18 cellular contexts compared by ENCODE assay signal in genomic region chr9:113261917-113262671, GRCh38. TPM values are rescaled to one million over a fixed set of nuclear protein-coding genes. Genes with fewer than 3 reads are reported as not detected.
DNase-seq lines count a peak whose midpoint lies in the region; ATAC-seq, FAIRE-seq and TF ChIP-seq lines count a peak whose summit lies in the region.
"Had no signal": no experiment of that assay in that cellular context is flagged by ENCODE, and none has a peak within 500 bp of the region (broad histone marks: within the 10 kb centered on the region; RNA-seq: fewer than 3 reads in every experiment).

No MANE protein-coding gene starts in this region.

- H3K36me3 Mint-ChIP-seq in activated CD4-positive, alpha-beta T cell treated with anti-CD3 and anti-CD28 coated beads for 36 hours (ENCODE audit: low read depth) = peaks cover 31% of the 10 kb centered on the region

- no peak for ATAC-seq in activated CD4-positive, alpha-beta T cell treated with anti-CD3 and anti-CD28 coated beads for 36 hours
- peak; percentile 77 for ATAC-seq in HepG2
- no peak for ATAC-seq in GM18520 (IDR thresholded peaks at IDR 0.05; ENCODE audit: unreplicated experiment)
- ATAC-seq in GM19351 (IDR thresholded peaks at IDR 0.05; ENCODE audit: unreplicated experiment) = no peak
- ATAC-seq: SK-N-SH treated with all-trans-retinoic acid at 6 μM for 48 hours had no signal

- FAIRE-seq in HepG2 (lab: Jason Lieb, UNC) = no peak

- H3K27me3 ChIP-seq in HepG2 (ENCODE audit: control insufficient read depth in 1 of 2, insufficient read depth in 2 of 2, low read length in 2 of 2) = no peaks in the 10 kb centered on the region
- H3K27me3 ChIP-seq: Peyer's patch had no signal

- H3K9ac ChIP-seq in HepG2 (ENCODE audit: insufficient read depth, low read depth, low read length) = no peak overlapping the region

- H3K4me2 ChIP-seq in HepG2 (ENCODE audit: low read depth, low read length) = peak overlapping the region; percentile 23; the same call in 1 of the 2 replicates

- in situ Hi-C loops in HepG2 (cut with HindIII; ENCODE audit: extremely low pct_ligation_motif_present, low pct_unique_long_range_greater_than_20kb) = no loop called here

- no peak overlapping the region for H2AFZ ChIP-seq in HepG2 (ENCODE audit: low read length)

- 48% methylated on average over 1 of the region's 1 CpG for WGBS in HepG2 (ENCODE audit: low lambda C conversion rate)

- peak overlapping the region; percentile 65 for H3K27ac ChIP-seq in HepG2 (ENCODE audit: extremely low read length, insufficient read depth, low read length)
- H3K27ac ChIP-seq: HL-60 had no signal

- no peak overlapping the region for H3K4me3 ChIP-seq in epithelial cell of proximal tubule (ENCODE audit: low read depth, low read length)
- no peak overlapping the region for H3K4me3 ChIP-seq in HepG2 (replicated peaks in 1 of 3; ENCODE audit: insufficient read depth in 1 of 3, low read depth in 2 of 3, low read length in 3 of 3)
- H3K4me3 ChIP-seq: Peyer's patch had no signal

- peak overlapping the region; percentile 8 for H3K27ac Mint-ChIP-seq in activated CD4-positive, alpha-beta T cell treated with anti-CD3 and anti-CD28 coated beads for 36 hours

- H4K20me1 ChIP-seq in HepG2 (ENCODE audit: insufficient read depth, low read length) = no peaks in the 10 kb centered on the region

- POLR2A ChIA-PET in activated CD4-positive, alpha-beta T cell treated with anti-CD3 and anti-CD28 coated beads for 36 hours (lab: Charles Lee) = no interaction called here
- POLR2A ChIA-PET in HepG2 (lab: Yijun Ruan, JAX) (interaction anchor here (0.8 to 3.8 kb wide), 4 partner anchors 13 to 41 kb away, joined by 3 to 15 read pairs (median 4); partner anchors contain the start of genes CDC26, FKBP15, PRPF4 and SLC31A1), GM10248 (lab: Yijun Ruan, JAX) (no interaction called here)

- peaks cover 20 to 47% of the 10 kb centered on the region in 2 experiments for H3K36me3 ChIP-seq in HepG2 (replicated peaks in 1 of 2; ENCODE audit: control insufficient read depth in 1 of 2, insufficient read depth in 2 of 2, low read length in 2 of 2)

- no peak for TF ChIP-seq RAD21 in HepG2 (CRISPR knock-in tag; IDR thresholded peaks at IDR 0.05)

- BruUV-seq in HepG2 (replicated peaks; lab: Mats Ljungman, UMichigan) = no TSS peak

- CTCF ChIA-PET in activated CD4-positive, alpha-beta T cell treated with anti-CD3 and anti-CD28 coated beads for 36 hours (lab: Charles Lee) = interaction anchor here (0.6 to 1.3 kb wide), 2 partner anchors 13 to 25 kb away, joined by 4 read pairs; partner anchors contain the start of gene CDC26
- CTCF ChIA-PET in HepG2 (lab: Yijun Ruan, JAX; ENCODE audit: low intra/inter-chr PET ratio, low total read pairs) = no interaction called here
- CTCF ChIA-PET in GM10248 (lab: Yijun Ruan, JAX) = interaction anchor here (1.5 to 10.8 kb wide), 3 partner anchors 8 to 80 kb away, joined by 3 to 79 read pairs (median 5); partner anchors contain the start of genes CDC26 and PRPF4

- DNase-seq in activated CD4-positive, alpha-beta T cell treated with anti-CD3 and anti-CD28 coated beads for 36 hours = no peak
- DNase-seq in activated CD4-positive, alpha-beta T cell treated with anti-CD3 and anti-CD28 coated beads for 1 hour = no peak
- DNase-seq in epithelial cell of proximal tubule (ENCODE audit: low read depth) (peak; percentile 30), HepG2 (ENCODE audit: low spot score) (peak; percentile 35), GM10248 (ENCODE audit: extremely low spot score) (no peak)
- no peak for DNase-seq in stimulated activated naive CD4-positive, alpha-beta T cell treated with Interleukin-2 at 50 U/mL for 16 hours (lab: John Stamatoyannopoulos, UW)
- DNase-seq: 8988T, C1 segment of cervical spinal cord, DMS 273 treated with DMSO at 0.1 percent for 48 hours, KBM-7, NCI-H1105, NCI-H1694 treated with DMSO at 0.1 percent for 48 hours, Peyer's patch, SHP77 had no signal

- H3K27me3 Mint-ChIP-seq in activated CD4-positive, alpha-beta T cell treated with anti-CD3 and anti-CD28 coated beads for 36 hours = no peaks in the 10 kb centered on the region

- no peaks in the 10 kb centered on the region for H3K9me3 ChIP-seq in HepG2 (ENCODE audit: low read length)
- H3K9me3 ChIP-seq: Peyer's patch had no signal

- H3K9me3 Mint-ChIP-seq in activated CD4-positive, alpha-beta T cell treated with anti-CD3 and anti-CD28 coated beads for 36 hours (ENCODE audit: low read depth) = no peaks in the 10 kb centered on the region

- no peak overlapping the region for H3K4me3 Mint-ChIP-seq in activated CD4-positive, alpha-beta T cell treated with anti-CD3 and anti-CD28 coated beads for 36 hours

- 0 out of 4 replicates have a peak, but pooled peaks of 1 of the 2 experiments have one; percentile 4 for TF ChIP-seq EP300 in HepG2 (IDR thresholded peaks at IDR 0.05; ENCODE audit: low read depth in 2 of 2, low read length in 2 of 2)
- no peak for TF ChIP-seq EP300 in HepG2 (CRISPR knock-in tag; IDR thresholded peaks at IDR 0.05; ENCODE audit: borderline replicate concordance)

- intact Hi-C loops in activated CD4-positive, alpha-beta T cell treated with anti-CD3 and anti-CD28 coated beads for 36 hours (cut with DNase I, micrococcal nuclease) = no loop called here
- intact Hi-C loops in HepG2 (cut with micrococcal nuclease; ENCODE audit: unreplicated experiment) = loop anchor here (5.0 kb wide), 1 partner anchor 40 kb away; the partner anchor contains the start of genes FKBP15 and SLC31A1

- H3K79me2 ChIP-seq in HepG2 (ENCODE audit: insufficient read depth, low read length) = no peaks in the 10 kb centered on the region

- peaks cover 18% of the 10 kb centered on the region for H3K4me1 ChIP-seq in HepG2 (ENCODE audit: insufficient read depth, low read length)
- H3K4me1 ChIP-seq: Peyer's patch had no signal

- TF ChIP-seq POLR2A in HepG2 (IDR thresholded peaks at IDR 0.05; ENCODE audit: insufficient read depth in 1 of 2, low read depth in 2 of 2, low read length in 2 of 2) = no peak

- no peak for TF ChIP-seq CTCF in epithelial cell of proximal tubule (conservative IDR thresholded peaks at IDR 0.05; ENCODE audit: low read depth, low read length)
- no peak for TF ChIP-seq CTCF in HepG2 (CRISPR knock-in tag; IDR thresholded peaks at IDR 0.05)
- no peak for TF ChIP-seq CTCF in GM10248 (IDR thresholded peaks at IDR 0.05; ENCODE audit: control extremely low read depth, extremely low read depth, low read depth, missing control alignments)

- H3K4me1 Mint-ChIP-seq in activated CD4-positive, alpha-beta T cell treated with anti-CD3 and anti-CD28 coated beads for 36 hours = no peaks in the 10 kb centered on the region

RNA-seq across cellular contexts. Expression of gene CDC26, which starts 13.3 kb away (rescaled TPM):
- 10 to 100 TPM; 27.5 to 44.2 TPM for total RNA-seq in activated CD4-positive, alpha-beta T cell treated with anti-CD3 and anti-CD28 coated beads for 36 hours
- total RNA-seq in epithelial cell of proximal tubule (30.5 and 44.6 TPM in 2 replicates), HepG2 (2016; rRNA removed; fragmentation: Illumina TruSeq; extraction: Trizol) (57.9 and 66.0 TPM in 2 replicates)
- 64.4 and 64.9 TPM in 2 replicates for total RNA-seq in HepG2 (2016; cell fraction: cytosol; rRNA removed; fragmentation: Illumina TruSeq; extraction: Trizol; ENCODE audit: low read depth)
- total RNA-seq in HepG2 (2016; cell fraction: insoluble cytoplasmic fraction; rRNA removed; fragmentation: Illumina TruSeq; extraction: Trizol) = 53.6 and 69.9 TPM in 2 replicates
- 78.0 and 88.8 TPM in 2 replicates for total RNA-seq in HepG2 (2016; cell fraction: membrane; rRNA removed; fragmentation: Illumina TruSeq; extraction: Trizol)
- 17.0 and 19.2 TPM in 2 replicates for total RNA-seq in HepG2 (2016; cell fraction: nucleus; rRNA removed; fragmentation: Illumina TruSeq; extraction: Trizol)
- 20.2 and 26.6 TPM in 2 replicates for polyA plus RNA-seq in HepG2 (2011; rRNA removed)
- 11.5 and 18.2 TPM in 2 replicates for polyA plus RNA-seq in HepG2 (2011; cell fraction: cytosol; rRNA removed)
- 4.6 and 8.4 TPM in 2 replicates for polyA plus RNA-seq in HepG2 (2011; cell fraction: nucleus; rRNA removed)
- polyA plus RNA-seq in HepG2 (2012) = 26.6 and 34.8 TPM in 2 replicates
- polyA plus RNA-seq in HepG2 (2016; cell fraction: cytosol; fragmentation: Illumina TruSeq; extraction: Trizol; ENCODE audit: low read depth) = 68.5 and 88.0 TPM in 2 replicates
- 70.2 and 81.1 TPM in 2 replicates for polyA plus RNA-seq in HepG2 (2016; cell fraction: insoluble cytoplasmic fraction; fragmentation: Illumina TruSeq; extraction: Trizol; ENCODE audit: low read depth)
- 72.0 and 84.6 TPM in 2 replicates for polyA plus RNA-seq in HepG2 (2016; cell fraction: membrane; fragmentation: Illumina TruSeq; extraction: Trizol; ENCODE audit: low read depth)
- polyA plus RNA-seq in HepG2 (2016; cell fraction: nucleus; fragmentation: Illumina TruSeq; extraction: Trizol; ENCODE audit: insufficient read depth, low read depth) = 35.6 and 37.3 TPM in 2 replicates
- 1.8 and 6.6 TPM in 2 replicates for polyA minus RNA-seq in HepG2 (2011; rRNA and poly(A)+ RNA removed; ENCODE audit: low replicate concordance)
- 6.4 and 6.8 TPM in 2 replicates for polyA minus RNA-seq in HepG2 (2011; cell fraction: cytosol; rRNA and poly(A)+ RNA removed)
- 6.2 and 6.6 TPM in 2 replicates for polyA minus RNA-seq in HepG2 (2011; cell fraction: nucleus; rRNA and poly(A)+ RNA removed)

RNA-seq across cellular contexts. Expression of gene PRPF4, which starts 13.4 kb away (rescaled TPM):
- 10 to 100 TPM; 51.5 to 53.1 TPM for total RNA-seq in activated CD4-positive, alpha-beta T cell treated with anti-CD3 and anti-CD28 coated beads for 36 hours
- total RNA-seq in epithelial cell of proximal tubule (29.1 and 43.8 TPM in 2 replicates), HepG2 (2016; rRNA removed; fragmentation: Illumina TruSeq; extraction: Trizol) (49.0 and 64.9 TPM in 2 replicates)
- 8.0 and 8.5 TPM in 2 replicates for total RNA-seq in HepG2 (2016; cell fraction: cytosol; rRNA removed; fragmentation: Illumina TruSeq; extraction: Trizol; ENCODE audit: low read depth)
- total RNA-seq in HepG2 (2016; cell fraction: insoluble cytoplasmic fraction; rRNA removed; fragmentation: Illumina TruSeq; extraction: Trizol) = 46.7 and 66.8 TPM in 2 replicates
- 22.5 and 24.5 TPM in 2 replicates for total RNA-seq in HepG2 (2016; cell fraction: membrane; rRNA removed; fragmentation: Illumina TruSeq; extraction: Trizol)
- 19.4 and 23.0 TPM in 2 replicates for total RNA-seq in HepG2 (2016; cell fraction: nucleus; rRNA removed; fragmentation: Illumina TruSeq; extraction: Trizol)
- polyA plus RNA-seq in HepG2 (2011; rRNA removed) = 10.3 and 11.1 TPM in 2 replicates
- polyA plus RNA-seq in HepG2 (2011; cell fraction: cytosol; rRNA removed) = 10.7 and 12.9 TPM in 2 replicates
- polyA plus RNA-seq in HepG2 (2011; cell fraction: nucleus; rRNA removed) = 6.0 and 8.7 TPM in 2 replicates
- 17.9 and 20.6 TPM in 2 replicates for polyA plus RNA-seq in HepG2 (2012)
- polyA plus RNA-seq in HepG2 (2016; cell fraction: cytosol; fragmentation: Illumina TruSeq; extraction: Trizol; ENCODE audit: low read depth) = 3.8 and 4.4 TPM in 2 replicates
- 55.6 and 56.7 TPM in 2 replicates for polyA plus RNA-seq in HepG2 (2016; cell fraction: insoluble cytoplasmic fraction; fragmentation: Illumina TruSeq; extraction: Trizol; ENCODE audit: low read depth)
- 11.3 and 13.5 TPM in 2 replicates for polyA plus RNA-seq in HepG2 (2016; cell fraction: membrane; fragmentation: Illumina TruSeq; extraction: Trizol; ENCODE audit: low read depth)
- 27.1 and 29.6 TPM in 2 replicates for polyA plus RNA-seq in HepG2 (2016; cell fraction: nucleus; fragmentation: Illumina TruSeq; extraction: Trizol; ENCODE audit: insufficient read depth, low read depth)
- polyA minus RNA-seq in HepG2 (2011; rRNA and poly(A)+ RNA removed; ENCODE audit: low replicate concordance) = 10.5 and 29.0 TPM in 2 replicates
- polyA minus RNA-seq in HepG2 (2011; cell fraction: cytosol; rRNA and poly(A)+ RNA removed) = 9.0 and 11.3 TPM in 2 replicates
- 6.8 and 10.8 TPM in 2 replicates for polyA minus RNA-seq in HepG2 (2011; cell fraction: nucleus; rRNA and poly(A)+ RNA removed)

RNA-seq across cellular contexts. Expression of gene SLC31A1, which starts 40.8 kb away (rescaled TPM):
- total RNA-seq in activated CD4-positive, alpha-beta T cell treated with anti-CD3 and anti-CD28 coated beads for 36 hours = 10 to 100 TPM; 14.8 to 18.2 TPM
- total RNA-seq in epithelial cell of proximal tubule (8.1 and 15.4 TPM in 2 replicates), HepG2 (2016; rRNA removed; fragmentation: Illumina TruSeq; extraction: Trizol) (45.9 and 70.0 TPM in 2 replicates)
- 7.1 and 7.4 TPM in 2 replicates for total RNA-seq in HepG2 (2016; cell fraction: cytosol; rRNA removed; fragmentation: Illumina TruSeq; extraction: Trizol; ENCODE audit: low read depth)
- 48.2 and 69.3 TPM in 2 replicates for total RNA-seq in HepG2 (2016; cell fraction: insoluble cytoplasmic fraction; rRNA removed; fragmentation: Illumina TruSeq; extraction: Trizol)
- 23.8 and 25.3 TPM in 2 replicates for total RNA-seq in HepG2 (2016; cell fraction: membrane; rRNA removed; fragmentation: Illumina TruSeq; extraction: Trizol)
- total RNA-seq in HepG2 (2016; cell fraction: nucleus; rRNA removed; fragmentation: Illumina TruSeq; extraction: Trizol) = 54.0 and 61.5 TPM in 2 replicates
- polyA plus RNA-seq in HepG2 (2011; rRNA removed) = 51.3 and 62.9 TPM in 2 replicates
- polyA plus RNA-seq in HepG2 (2011; cell fraction: cytosol; rRNA removed) = 44.6 and 59.9 TPM in 2 replicates
- 10.5 and 11.9 TPM in 2 replicates for polyA plus RNA-seq in HepG2 (2011; cell fraction: nucleus; rRNA removed)
- polyA plus RNA-seq in HepG2 (2012) = 69.2 and 75.5 TPM in 2 replicates
- 5.7 TPM in 2 replicates for polyA plus RNA-seq in HepG2 (2016; cell fraction: cytosol; fragmentation: Illumina TruSeq; extraction: Trizol; ENCODE audit: low read depth)
- polyA plus RNA-seq in HepG2 (2016; cell fraction: insoluble cytoplasmic fraction; fragmentation: Illumina TruSeq; extraction: Trizol; ENCODE audit: low read depth) = 37.4 and 41.3 TPM in 2 replicates
- 10.6 and 10.8 TPM in 2 replicates for polyA plus RNA-seq in HepG2 (2016; cell fraction: membrane; fragmentation: Illumina TruSeq; extraction: Trizol; ENCODE audit: low read depth)
- 58.2 and 58.6 TPM in 2 replicates for polyA plus RNA-seq in HepG2 (2016; cell fraction: nucleus; fragmentation: Illumina TruSeq; extraction: Trizol; ENCODE audit: insufficient read depth, low read depth)
- 30.4 and 51.6 TPM in 2 replicates for polyA minus RNA-seq in HepG2 (2011; rRNA and poly(A)+ RNA removed; ENCODE audit: low replicate concordance)
- polyA minus RNA-seq in HepG2 (2011; cell fraction: cytosol; rRNA and poly(A)+ RNA removed) = 38.5 and 48.4 TPM in 2 replicates
- polyA minus RNA-seq in HepG2 (2011; cell fraction: nucleus; rRNA and poly(A)+ RNA removed) = 28.3 and 33.1 TPM in 2 replicates

RNA-seq across cellular contexts. Expression of gene FKBP15, which starts 41.0 kb away (rescaled TPM):
- total RNA-seq in activated CD4-positive, alpha-beta T cell treated with anti-CD3 and anti-CD28 coated beads for 36 hours = 10 to 100 TPM; 34.0 to 44.2 TPM
- total RNA-seq in epithelial cell of proximal tubule (13.3 and 14.6 TPM in 2 replicates), HepG2 (2016; rRNA removed; fragmentation: Illumina TruSeq; extraction: Trizol) (11.8 and 12.3 TPM in 2 replicates)
- total RNA-seq in HepG2 (2016; cell fraction: cytosol; rRNA removed; fragmentation: Illumina TruSeq; extraction: Trizol; ENCODE audit: low read depth) = 1.6 and 2.1 TPM in 2 replicates
- 11.1 and 11.2 TPM in 2 replicates for total RNA-seq in HepG2 (2016; cell fraction: insoluble cytoplasmic fraction; rRNA removed; fragmentation: Illumina TruSeq; extraction: Trizol)
- 2.8 and 3.5 TPM in 2 replicates for total RNA-seq in HepG2 (2016; cell fraction: membrane; rRNA removed; fragmentation: Illumina TruSeq; extraction: Trizol)
- total RNA-seq in HepG2 (2016; cell fraction: nucleus; rRNA removed; fragmentation: Illumina TruSeq; extraction: Trizol) = 17.2 and 17.6 TPM in 2 replicates
- 18.6 and 23.4 TPM in 2 replicates for polyA plus RNA-seq in HepG2 (2011; rRNA removed)
- polyA plus RNA-seq in HepG2 (2011; cell fraction: cytosol; rRNA removed) = 8.3 and 8.9 TPM in 2 replicates
- 26.9 and 27.4 TPM in 2 replicates for polyA plus RNA-seq in HepG2 (2011; cell fraction: nucleus; rRNA removed)
- polyA plus RNA-seq in HepG2 (2012) = 7.2 and 7.5 TPM in 2 replicates
- polyA plus RNA-seq in HepG2 (2016; cell fraction: cytosol; fragmentation: Illumina TruSeq; extraction: Trizol; ENCODE audit: low read depth) = 0.44 and 0.62 TPM in 2 replicates
- polyA plus RNA-seq in HepG2 (2016; cell fraction: insoluble cytoplasmic fraction; fragmentation: Illumina TruSeq; extraction: Trizol; ENCODE audit: low read depth) = 10.7 and 10.8 TPM in 2 replicates
- 1.1 and 1.2 TPM in 2 replicates for polyA plus RNA-seq in HepG2 (2016; cell fraction: membrane; fragmentation: Illumina TruSeq; extraction: Trizol; ENCODE audit: low read depth)
- polyA plus RNA-seq in HepG2 (2016; cell fraction: nucleus; fragmentation: Illumina TruSeq; extraction: Trizol; ENCODE audit: insufficient read depth, low read depth) = 19.2 and 19.7 TPM in 2 replicates
- polyA minus RNA-seq in HepG2 (2011; rRNA and poly(A)+ RNA removed; ENCODE audit: low replicate concordance) = 78.1 and 115 TPM in 2 replicates
- polyA minus RNA-seq in HepG2 (2011; cell fraction: cytosol; rRNA and poly(A)+ RNA removed) = 9.3 and 13.0 TPM in 2 replicates
- polyA minus RNA-seq in HepG2 (2011; cell fraction: nucleus; rRNA and poly(A)+ RNA removed) = 46.9 and 55.0 TPM in 2 replicates

RNA-seq across cellular contexts. Expression of gene RNF183, which starts 41.1 kb away (rescaled TPM):
- total RNA-seq in activated CD4-positive, alpha-beta T cell treated with anti-CD3 and anti-CD28 coated beads for 36 hours = under 1 TPM; 0.37 to 0.64 TPM
- 3.9 TPM in 1 of 2 replicates, not detected in the other for total RNA-seq in epithelial cell of proximal tubule
- 0.13 TPM in 1 of 2 replicates, not detected in the other for total RNA-seq in HepG2 (2016; rRNA removed; fragmentation: Illumina TruSeq; extraction: Trizol)
- not detected in 2 replicates for total RNA-seq in HepG2 (2016; cell fraction: cytosol; rRNA removed; fragmentation: Illumina TruSeq; extraction: Trizol; ENCODE audit: low read depth)
- total RNA-seq in HepG2 (2016; cell fraction: insoluble cytoplasmic fraction; rRNA removed; fragmentation: Illumina TruSeq; extraction: Trizol) = 0.13 TPM in 1 of 2 replicates, not detected in the other
- not detected in 2 replicates for total RNA-seq in HepG2 (2016; cell fraction: membrane; rRNA removed; fragmentation: Illumina TruSeq; extraction: Trizol)
- total RNA-seq in HepG2 (2016; cell fraction: nucleus; rRNA removed; fragmentation: Illumina TruSeq; extraction: Trizol) = 0.68 TPM in 1 of 2 replicates, not detected in the other
- 6.5 and 7.3 TPM in 2 replicates for polyA plus RNA-seq in HepG2 (2011; rRNA removed)
- 3.8 and 4.0 TPM in 2 replicates for polyA plus RNA-seq in HepG2 (2011; cell fraction: cytosol; rRNA removed)
- 31.3 and 36.2 TPM in 2 replicates for polyA plus RNA-seq in HepG2 (2011; cell fraction: nucleus; rRNA removed)
- 1.6 and 2.1 TPM in 2 replicates for polyA plus RNA-seq in HepG2 (2012)
- not detected in 2 replicates for polyA plus RNA-seq in HepG2 (2016; cell fraction: cytosol; fragmentation: Illumina TruSeq; extraction: Trizol; ENCODE audit: low read depth)
- not detected in 2 replicates for polyA plus RNA-seq in HepG2 (2016; cell fraction: insoluble cytoplasmic fraction; fragmentation: Illumina TruSeq; extraction: Trizol; ENCODE audit: low read depth)
- polyA plus RNA-seq in HepG2 (2016; cell fraction: membrane; fragmentation: Illumina TruSeq; extraction: Trizol; ENCODE audit: low read depth) = not detected in 2 replicates
- 0.61 and 0.64 TPM in 2 replicates for polyA plus RNA-seq in HepG2 (2016; cell fraction: nucleus; fragmentation: Illumina TruSeq; extraction: Trizol; ENCODE audit: insufficient read depth, low read depth)
- polyA minus RNA-seq in HepG2 (2011; rRNA and poly(A)+ RNA removed; ENCODE audit: low replicate concordance) = 0.21 and 3.4 TPM in 2 replicates
- 1.2 and 1.3 TPM in 2 replicates for polyA minus RNA-seq in HepG2 (2011; cell fraction: cytosol; rRNA and poly(A)+ RNA removed)
- 1.9 and 3.5 TPM in 2 replicates for polyA minus RNA-seq in HepG2 (2011; cell fraction: nucleus; rRNA and poly(A)+ RNA removed)

Comparison
In these comparisons a context has a peak if more than half of its experiments do, and no peak if none do; other contexts are left out.
1. DNase-seq: peak in epithelial cell of proximal tubule (single experiment) and HepG2 (single experiment); none in activated CD4-positive, alpha-beta T cell treated with anti-CD3 and anti-CD28 coated beads for 36 hours (single experiment), activated CD4-positive, alpha-beta T cell treated with anti-CD3 and anti-CD28 coated beads for 1 hour (single experiment), GM10248 (single experiment) and stimulated activated naive CD4-positive, alpha-beta T cell treated with Interleukin-2 at 50 U/mL for 16 hours (single experiment).